22 cellular contexts compared by ENCODE assay signal in genomic region chr2:195018462-195018861, GRCh38.
"Had no signal": no experiment of that assay in that cellular context is flagged by ENCODE, and none has a peak within 500 bp of the region (broad histone marks: within the 10 kb centered on the region; RNA-seq: fewer than 3 reads in every experiment).

No MANE protein-coding gene starts in this region.

- H3K4me1 ChIP-seq: colonic mucosa, esophagus squamous epithelium, foreskin keratinocyte, gastrocnemius medialis, heart right ventricle, left lung, lower lobe of right lung had no signal

- ATAC-seq: effector memory CD8-positive, alpha-beta T cell; esophagus mucosa; foreskin keratinocyte; gastrocnemius medialis; heart right ventricle; left cardiac atrium; left lung; left ventricle myocardium superior; lower lobe of right lung; mucosa of descending colon; naive thymus-derived CD8-positive, alpha-beta T cell had no signal

- H3K4me3 ChIP-seq: colonic mucosa, esophagus squamous epithelium, gastrocnemius medialis, heart right ventricle, left lung, lower lobe of right lung, mucosa of descending colon had no signal

- H3K27me3 ChIP-seq: colonic mucosa, esophagus squamous epithelium, foreskin keratinocyte, gastrocnemius medialis, heart right ventricle, left lung had no signal

- DNase-seq: colonic mucosa; cortex of kidney; effector CD8-positive, alpha-beta T cell; effector memory CD8-positive, alpha-beta T cell; endodermal cell; erythroblast; esophagus squamous epithelium; foreskin keratinocyte; gastrocnemius medialis; glutamatergic neuron; head of caudate nucleus; heart right ventricle; hippocampal formation; left cardiac atrium; left lung; left ventricle myocardium superior; lower lobe of right lung; mucosa of descending colon; naive B cell; naive thymus-derived CD8-positive, alpha-beta T cell had no signal

- H3K27ac ChIP-seq: colonic mucosa, epithelial cell of prostate, esophagus squamous epithelium, foreskin keratinocyte, gastrocnemius medialis, heart right ventricle, left lung, lower lobe of right lung had no signal

- H3K36me3 ChIP-seq: colonic mucosa, esophagus squamous epithelium, gastrocnemius medialis, heart right ventricle, left lung, lower lobe of right lung had no signal
